In the genomic region with DNA sequence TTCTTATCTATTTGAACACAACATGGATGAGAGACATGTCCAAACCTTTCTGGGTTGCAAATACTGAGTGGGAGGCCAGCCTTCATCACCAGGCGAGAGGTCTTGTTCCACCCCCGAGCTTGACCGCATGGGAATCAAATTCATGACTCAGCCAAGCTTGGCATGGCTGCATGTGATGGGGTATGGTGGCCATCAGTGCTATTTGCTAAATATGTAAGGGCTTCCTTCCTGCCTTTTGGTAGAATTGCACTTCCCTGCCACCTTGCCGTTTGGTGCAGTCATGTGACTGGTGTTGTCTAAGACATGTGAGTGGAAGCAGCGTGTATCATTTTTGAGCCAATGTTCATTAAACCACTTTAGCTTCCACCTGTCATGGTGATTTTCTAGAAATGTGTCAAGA, we compare ENCODE assay signal across 11 cellular contexts.
DNase-seq lines count a peak whose midpoint lies in the region; ATAC-seq and TF ChIP-seq lines count a peak whose summit lies in the region.
"Had no signal": no experiment of that assay in that cellular context is flagged by ENCODE, and none has a peak within 500 bp of the region (broad histone marks: within the 10 kb centered on the region; RNA-seq: fewer than 3 reads in every experiment).

No MANE protein-coding gene starts in this region.

- peaks cover 37% of the 10 kb centered on the region for H3F3A ChIP-seq in PC-9 (ENCODE audit: insufficient read depth, low read depth)

- H3K36me3 ChIP-seq in PC-9 (ENCODE audit: low read depth): no peaks in the 10 kb centered on the region
- no peaks in the 10 kb centered on the region for H3K36me3 ChIP-seq in esophagus muscularis mucosa
- H3K36me3 ChIP-seq in sigmoid colon: no peaks in the 10 kb centered on the region
- H3K36me3 ChIP-seq in ascending aorta: no peaks in the 10 kb centered on the region
- H3K36me3 ChIP-seq: right atrium auricular region had no signal

- H3K4me3 ChIP-seq in PC-9: no peak overlapping the region
- no peak overlapping the region for H3K4me3 ChIP-seq in esophagus muscularis mucosa
- no peak overlapping the region for H3K4me3 ChIP-seq in sigmoid colon
- H3K4me3 ChIP-seq in ascending aorta: no peak overlapping the region
- H3K4me3 ChIP-seq: right atrium auricular region had no signal

- TF ChIP-seq CTCF in PC-9 (conservative IDR thresholded peaks at IDR 0.05): no peak
- TF ChIP-seq CTCF in esophagus muscularis mucosa (IDR thresholded peaks at IDR 0.05): no peak
- no peak for TF ChIP-seq CTCF in sigmoid colon (IDR thresholded peaks at IDR 0.05)
- no peak for TF ChIP-seq CTCF in ascending aorta (IDR thresholded peaks at IDR 0.05)

- no TSS peak for BruUV-seq in PC-9 (replicated peaks; lab: Mats Ljungman, UMichigan)

- intact Hi-C loops in PC-9 (cut with micrococcal nuclease; ENCODE audit: unreplicated experiment) (loop anchor here (2.0 kb wide), 5 partner anchors 79 to 629 kb away; no protein-coding TSS in a partner anchor), esophagus muscularis mucosa (cut with DNase I) (loop anchor here (2.0 to 10.0 kb wide), 2 partner anchors 569 to 615 kb away; no protein-coding TSS in a partner anchor), sigmoid colon (cut with DNase I) (no loop called here), ascending aorta (cut with DNase I) (loop anchor here (2.0 to 10.0 kb wide), 2 partner anchors 507 to 631 kb away; a partner anchor contains a TSS)

- no peaks in the 10 kb centered on the region for H3K9me2 ChIP-seq in PC-9 (ENCODE audit: insufficient read depth)

- TF ChIP-seq POLR2A in esophagus muscularis mucosa (IDR thresholded peaks at IDR 0.05; ENCODE audit: low read depth) (no peak), sigmoid colon (IDR thresholded peaks at IDR 0.05) (no peak)

- DNase-seq in H4 (ENCODE audit: low spot score): peak; percentile 50
- DNase-seq in PC-9: no peak
- DNase-seq in esophagus muscularis mucosa (ENCODE audit: extremely low spot score): no peak
- DNase-seq in sigmoid colon: no peak
- DNase-seq in left lobe of liver (ENCODE audit: low spot score): no peak
- no peak for DNase-seq in hippocampal formation (lab: John Stamatoyannopoulos, UW)
- DNase-seq in ascending aorta (ENCODE audit: low spot score in 2 of 2): no peak
- DNase-seq: activated CD4-positive, alpha-beta memory T cell treated with anti-CD3 and anti-CD28 coated beads for 36 hours; CD4-positive, alpha-beta T cell had no signal

- ATAC-seq in left lobe of liver (no peak), HG02798 (IDR thresholded peaks at IDR 0.05; ENCODE audit: poor library complexity, unreplicated experiment) (no peak)

- peak overlapping the region; percentile 48; the same call in 1 of the 2 replicates for H3K4me2 ChIP-seq in PC-9

- H3K9me3 ChIP-seq in PC-9 (ENCODE audit: insufficient read depth, low read depth): no peaks in the 10 kb centered on the region
- no peaks in the 10 kb centered on the region for H3K9me3 ChIP-seq in esophagus muscularis mucosa
- no peaks in the 10 kb centered on the region for H3K9me3 ChIP-seq in sigmoid colon
- H3K9me3 ChIP-seq in ascending aorta: no peaks in the 10 kb centered on the region
- H3K9me3 ChIP-seq: right atrium auricular region had no signal

- no peaks in the 10 kb centered on the region for H3K79me2 ChIP-seq in PC-9 (ENCODE audit: low read depth)

- H3K4me1 ChIP-seq in PC-9 (replicated peaks; ENCODE audit: insufficient read depth) (peaks cover 55% of the 10 kb centered on the region), esophagus muscularis mucosa (peaks cover 28 to 39% (median 34%) of the 10 kb centered on the region in 4 donors), sigmoid colon (peaks cover 0 to 47% (median 29%) of the 10 kb centered on the region in 4 donors), ascending aorta (peaks cover 4 to 31% of the 10 kb centered on the region in 2 donors)

- TF ChIP-seq EP300 in esophagus muscularis mucosa (IDR thresholded peaks at IDR 0.05): no peak
- TF ChIP-seq EP300 in sigmoid colon (IDR thresholded peaks at IDR 0.05): no peak

- H3K27ac ChIP-seq in PC-9: peak overlapping the region; percentile 87
- peak overlapping the region; percentile 68 to 77 (median 76) for H3K27ac ChIP-seq in esophagus muscularis mucosa (replicated peaks in 1 of 4)
- H3K27ac ChIP-seq in sigmoid colon: peak overlapping the region in 3 of 4 donors; percentile 68 to 82 (median 77)
- peak overlapping the region in 1 of 2 donors; percentile 75 for H3K27ac ChIP-seq in ascending aorta

- CTCF ChIA-PET in PC-9 (lab: Charles Lee): interaction anchor here (1.2 to 1.8 kb wide), 2 partner anchors 326 to 616 kb away, joined by 5 to 6 read pairs; no protein-coding TSS in a partner anchor

- H3K27me3 ChIP-seq in PC-9 (ENCODE audit: insufficient read depth, low read depth) (no peaks in the 10 kb centered on the region), esophagus muscularis mucosa (no peaks in the 10 kb centered on the region), sigmoid colon (no peaks in the 10 kb centered on the region), ascending aorta (no peaks in the 10 kb centered on the region)
- H3K27me3 ChIP-seq: right atrium auricular region had no signal

- POLR2A ChIA-PET in PC-9 (lab: Charles Lee; ENCODE audit: unreplicated experiment): no interaction called here

- no peaks in the 10 kb centered on the region for H4K20me1 ChIP-seq in PC-9 (ENCODE audit: insufficient read depth)

- 77% methylated on average over 5 of the region's 5 CpGs for WGBS in esophagus muscularis mucosa
- 79 to 80% methylated on average over 5 of the region's 5 CpGs for WGBS in sigmoid colon, 2 donors

- no peak overlapping the region for H2AFZ ChIP-seq in PC-9
